In the genomic region with DNA sequence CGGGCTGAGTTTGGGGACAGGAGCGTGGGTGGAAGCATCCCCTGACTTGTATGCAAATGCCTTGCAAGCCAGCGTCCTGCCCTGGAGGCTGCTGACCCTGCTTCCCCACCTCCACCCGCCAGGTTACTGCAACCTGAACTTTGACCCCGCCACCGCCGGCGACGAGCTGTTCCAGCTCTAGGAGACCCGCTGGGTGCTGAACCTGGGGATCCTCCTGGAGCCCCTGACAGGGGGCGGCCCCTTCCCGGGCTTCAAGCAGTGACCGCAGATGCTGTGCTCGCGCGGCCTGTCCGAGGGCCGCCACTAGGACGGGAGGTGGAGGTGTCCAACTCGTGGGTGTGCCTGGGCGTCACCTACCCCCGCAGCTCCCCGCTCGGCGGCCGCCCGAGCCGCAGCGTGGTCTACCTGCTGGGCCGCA, we compare ENCODE assay signal across 1 cellular context.
TF ChIP-seq lines count a peak whose summit lies in the region.

No MANE protein-coding gene starts in this region.

TF ChIP-seq in HCT116, 20 proteins besides CTCF, POLR2A, EP300 and RAD21:
- TF ChIP-seq EGR1 (IDR thresholded peaks at IDR 0.05; ENCODE audit: low read depth), result peak; percentile 56; the same call in 1 of the 2 replicates
- no peak for TF ChIP-seq CBX3 (IDR thresholded peaks at IDR 0.05; ENCODE audit: low read depth)
